In genomic region chr11:93067881-93068390, GRCh38 we compare ENCODE assay signal across 29 cellular contexts.
"Had no signal": no experiment of that assay in that cellular context is flagged by ENCODE, and none has a peak within 500 bp of the region (broad histone marks: within the 10 kb centered on the region; RNA-seq: fewer than 3 reads in every experiment).

No MANE protein-coding gene starts in this region.

- ATAC-seq: stimulated activated effector memory CD8-positive, alpha-beta T cell treated with anti-CD3 and anti-CD28 coated beads, Interleukin-12 subunit alpha, Interleukin-12 subunit beta, amount 100 ng/mL, for 72 hours; stimulated activated memory B cell treated with anti-CD40 and anti-IgM and Interleukin-4, amounts not matched to agents 10 μg/mL and 1 μg/mL and 100 μg/mL, for 72 hours; stimulated activated naive B cell treated with anti-CD40 and anti-IgM and Interleukin-4, amounts not matched to agents 10 μg/mL and 1 μg/mL and 100 μg/mL, for 72 hours; stimulated activated naive CD8-positive, alpha-beta T cell treated with anti-CD3 and anti-CD28 coated beads, Interleukin-15, amount 100 ng/mL, for 72 hours; stimulated activated naive CD8-positive, alpha-beta T cell treated with anti-CD3 and anti-CD28 coated beads, Interleukin-15, Interleukin-2, amounts not matched to agents 100 U/mL and 50 U/mL, for 24 hours; upper lobe of right lung had no signal

- FAIRE-seq: urothelium cell line had no signal

- H3K4me1 ChIP-seq: stomach, suprapubic skin, testis, thyroid gland, tibial artery, tibial nerve, transverse colon, upper lobe of left lung, upper lobe of right lung, uterus, vagina had no signal

- H3K27ac ChIP-seq: stomach, suprapubic skin, testis, thoracic aorta, thyroid gland, tibial artery, tibial nerve, transverse colon, upper lobe of left lung, upper lobe of right lung, uterus, vagina had no signal

- H3K36me3 ChIP-seq: stomach, suprapubic skin, thoracic aorta, thyroid gland, tibial artery, tibial nerve, transverse colon, upper lobe of left lung, upper lobe of right lung, uterus, vagina had no signal

- H3K4me3 ChIP-seq: stomach, suprapubic skin, testis, thoracic aorta, thyroid gland, tibial artery, tibial nerve, transverse colon, upper lobe of left lung, upper lobe of right lung, uterus, vagina had no signal

- DNase-seq: stimulated activated CD4-positive, alpha-beta T cell treated with anti-CD3 and anti-CD28 coated beads, Interleukin-2, amount 100 ng/mL, for 48 hours; stimulated activated CD4-positive, alpha-beta T cell treated with anti-CD3 and anti-CD28 coated beads, Interleukin-4, amount 100 ng/mL, for 1 hour; stimulated activated CD4-positive, alpha-beta T cell treated with anti-CD3 and anti-CD28 coated beads, Interleukin-4, amount 100 ng/mL, for 24 hours; stimulated activated CD4-positive, alpha-beta T cell treated with anti-CD3 and anti-CD28 coated beads, Interleukin-4, amount 100 ng/mL, for 4 hours; stimulated activated CD8-positive, alpha-beta memory T cell treated with anti-CD3 and anti-CD28 coated beads, Interleukin-4, amount 100 ng/mL, for 48 hours; stimulated activated naive B cell treated with anti-CD40 and anti-IgM and Interleukin-4, amounts not matched to agents 10 μg/mL and 1 μg/mL and 100 μg/mL, for 72 hours; stimulated activated naive CD4-positive, alpha-beta T cell; stimulated activated naive CD4-positive, alpha-beta T cell treated with Interleukin-2 at 50 U/mL for 16 hours; stimulated activated naive CD8-positive, alpha-beta T cell treated with anti-CD3 and anti-CD28 coated beads, Interleukin-15, amount 100 ng/mL, for 72 hours; stimulated activated naive CD8-positive, alpha-beta T cell treated with anti-CD3 and anti-CD28 coated beads, Interleukin-15, Interleukin-2, amounts not matched to agents 100 U/mL and 50 U/mL, for 24 hours; stomach; substantia nigra; testis; thyroid gland; tibial artery; transverse colon; trophoblast cell; upper lobe of left lung; upper lobe of right lung; uterus had no signal

- H3K4me3 Mint-ChIP-seq: stimulated activated effector memory CD8-positive, alpha-beta T cell treated with anti-CD3 and anti-CD28 coated beads, Interleukin-12 subunit alpha, Interleukin-12 subunit beta, amount 100 ng/mL, for 72 hours; stimulated activated memory B cell treated with anti-CD40 and anti-IgM and Interleukin-4, amounts not matched to agents 10 μg/mL and 1 μg/mL and 100 μg/mL, for 72 hours; stimulated activated naive B cell treated with anti-CD40 and anti-IgM and Interleukin-4, amounts not matched to agents 10 μg/mL and 1 μg/mL and 100 μg/mL, for 72 hours; stimulated activated naive CD8-positive, alpha-beta T cell treated with anti-CD3 and anti-CD28 coated beads, Interleukin-15, amount 100 ng/mL, for 72 hours; stimulated activated naive CD8-positive, alpha-beta T cell treated with anti-CD3 and anti-CD28 coated beads, Interleukin-15, Interleukin-2, amounts not matched to agents 100 ng/mL and 50 ng/mL, for 24 hours; type B pancreatic cell had no signal

- H3K9me3 ChIP-seq: stomach, suprapubic skin, testis, thoracic aorta, thyroid gland, tibial artery, tibial nerve, transverse colon, upper lobe of left lung, upper lobe of right lung, uterus, vagina had no signal

- H3K27ac Mint-ChIP-seq: stimulated activated effector memory CD8-positive, alpha-beta T cell treated with anti-CD3 and anti-CD28 coated beads, Interleukin-12 subunit alpha, Interleukin-12 subunit beta, amount 100 ng/mL, for 72 hours; stimulated activated memory B cell treated with anti-CD40 and anti-IgM and Interleukin-4, amounts not matched to agents 10 μg/mL and 1 μg/mL and 100 μg/mL, for 72 hours; stimulated activated naive B cell treated with anti-CD40 and anti-IgM and Interleukin-4, amounts not matched to agents 10 μg/mL and 1 μg/mL and 100 μg/mL, for 72 hours; stimulated activated naive CD8-positive, alpha-beta T cell treated with anti-CD3 and anti-CD28 coated beads, Interleukin-15, amount 100 ng/mL, for 72 hours; stimulated activated naive CD8-positive, alpha-beta T cell treated with anti-CD3 and anti-CD28 coated beads, Interleukin-15, Interleukin-2, amounts not matched to agents 100 ng/mL and 50 ng/mL, for 24 hours; type B pancreatic cell had no signal

- H3K36me3 Mint-ChIP-seq: stimulated activated effector memory CD8-positive, alpha-beta T cell treated with anti-CD3 and anti-CD28 coated beads, Interleukin-12 subunit alpha, Interleukin-12 subunit beta, amount 100 ng/mL, for 72 hours; stimulated activated memory B cell treated with anti-CD40 and anti-IgM and Interleukin-4, amounts not matched to agents 10 μg/mL and 1 μg/mL and 100 μg/mL, for 72 hours; stimulated activated naive B cell treated with anti-CD40 and anti-IgM and Interleukin-4, amounts not matched to agents 10 μg/mL and 1 μg/mL and 100 μg/mL, for 72 hours; type B pancreatic cell had no signal

- H3K27me3 ChIP-seq: stomach, suprapubic skin, testis, thyroid gland, tibial artery, tibial nerve, transverse colon, upper lobe of left lung, upper lobe of right lung, uterus, vagina had no signal

- H3K4me1 Mint-ChIP-seq: stimulated activated effector memory CD8-positive, alpha-beta T cell treated with anti-CD3 and anti-CD28 coated beads, Interleukin-12 subunit alpha, Interleukin-12 subunit beta, amount 100 ng/mL, for 72 hours; stimulated activated memory B cell treated with anti-CD40 and anti-IgM and Interleukin-4, amounts not matched to agents 10 μg/mL and 1 μg/mL and 100 μg/mL, for 72 hours; stimulated activated naive B cell treated with anti-CD40 and anti-IgM and Interleukin-4, amounts not matched to agents 10 μg/mL and 1 μg/mL and 100 μg/mL, for 72 hours; stimulated activated naive CD8-positive, alpha-beta T cell treated with anti-CD3 and anti-CD28 coated beads, Interleukin-15, amount 100 ng/mL, for 72 hours had no signal

- H3K27me3 Mint-ChIP-seq: type B pancreatic cell had no signal

- H3K9me3 Mint-ChIP-seq: stimulated activated effector memory CD8-positive, alpha-beta T cell treated with anti-CD3 and anti-CD28 coated beads, Interleukin-12 subunit alpha, Interleukin-12 subunit beta, amount 100 ng/mL, for 72 hours; stimulated activated memory B cell treated with anti-CD40 and anti-IgM and Interleukin-4, amounts not matched to agents 10 μg/mL and 1 μg/mL and 100 μg/mL, for 72 hours had no signal
